8 cellular contexts compared by ENCODE assay signal in the genomic region with DNA sequence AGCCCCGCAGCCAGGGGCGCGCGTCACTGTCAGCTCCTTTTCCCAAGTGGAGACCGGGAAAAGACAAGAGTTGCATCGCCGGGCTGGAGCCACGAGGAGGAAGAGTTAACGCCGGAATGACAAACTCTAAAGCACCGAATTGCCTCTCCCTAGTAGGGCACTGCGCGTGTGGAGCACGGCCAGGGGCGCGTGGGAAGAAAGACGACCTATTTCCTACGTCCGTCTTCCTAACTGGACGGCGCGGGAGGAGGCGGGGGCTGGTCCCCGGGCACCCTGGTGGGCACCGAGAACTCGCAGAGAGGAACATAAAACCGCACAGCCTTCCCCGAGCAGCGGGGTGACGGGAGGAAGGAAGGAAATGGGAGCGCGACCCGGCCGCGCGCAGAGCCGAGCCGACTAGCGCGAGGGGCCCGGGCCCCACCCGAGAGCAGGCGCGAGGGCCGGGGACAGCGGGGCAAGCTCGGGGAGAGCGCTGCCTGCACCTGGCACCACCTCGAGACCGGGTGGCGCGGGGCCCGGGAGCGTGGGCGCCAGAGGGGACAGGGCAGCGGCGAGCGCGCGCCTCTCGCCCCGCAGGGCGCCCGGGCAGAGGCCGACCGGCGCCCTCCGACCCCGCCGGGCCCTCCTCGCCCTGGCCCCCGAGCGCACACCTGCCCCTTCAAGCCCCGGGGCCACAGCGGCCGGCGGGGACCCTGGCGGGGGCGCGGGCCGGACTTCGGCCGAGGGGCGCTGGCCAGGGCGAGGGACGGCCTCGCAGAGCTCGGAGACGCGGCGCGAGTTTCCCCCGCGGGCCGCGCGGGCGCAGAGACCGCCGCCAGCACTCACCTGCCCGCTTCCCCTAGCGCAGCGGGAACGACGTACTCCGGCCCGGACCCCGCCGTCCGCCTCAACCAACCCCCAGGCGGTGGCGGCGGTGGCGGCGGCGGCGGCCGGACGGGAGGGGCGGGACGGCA. TPM values are rescaled to one million over a fixed set of nuclear protein-coding genes. Genes with fewer than 3 reads are reported as not detected.
DNase-seq lines count a peak whose midpoint lies in the region; ATAC-seq and TF ChIP-seq lines count a peak whose summit lies in the region.

No MANE protein-coding gene starts in this region.

- peak overlapping the region; percentile 95 to 98 for H3K27ac ChIP-seq in coronary artery

- DNase-seq in G401 (ENCODE audit: low spot score) (peak; percentile 31), LNCaP clone FGC (ENCODE audit: low read depth) (no peak), coronary artery (ENCODE audit: low spot score) (peak; percentile 81), left kidney (ENCODE audit: low read depth, low spot score) (peak; percentile 78), NCI-H187 treated with DMSO at 0.1 percent for 48 hours (lab: John Stamatoyannopoulos, UW) (no peak)
- DNase-seq in activated CD4-positive, alpha-beta T cell treated with anti-CD3 and anti-CD28 coated beads for 24 hours (ENCODE audit: low read depth in 2 of 2): peak; percentile 9 to 19
- peak; percentile 36 for DNase-seq in stimulated activated CD4-positive, alpha-beta T cell treated with anti-CD3 and anti-CD28 coated beads, Interleukin-1b, Interleukin-23, amount 100 ng/mL, for 48 hours

- peak; percentile 8 for ATAC-seq in GM21717 (IDR thresholded peaks at IDR 0.05; ENCODE audit: unreplicated experiment)

- H3K4me3 ChIP-seq in LNCaP clone FGC (ENCODE audit: low read depth, low read length) (peak overlapping the region; percentile 76), coronary artery (peak overlapping the region; percentile 98)

- TF ChIP-seq CTCF in LNCaP clone FGC (IDR thresholded peaks at IDR 0.05; ENCODE audit: control insufficient read depth, extremely low read depth, insufficient read depth): no peak
- no peak for TF ChIP-seq CTCF in coronary artery (IDR thresholded peaks at IDR 0.05)

- in situ Hi-C loops in G401 (cut with HindIII; ENCODE audit: low sequenced_read_pairs): no loop called here

RNA-seq across cellular contexts. Expression of a gene that starts 0.5 kb away (rescaled TPM):
- 43.7 and 54.9 TPM in 2 replicates for total RNA-seq in G401 (2014; rRNA removed; shearing (Covaris generic))

RNA-seq across cellular contexts. Expression of a gene that starts 1.0 kb away (rescaled TPM):
- 5.9 and 16.7 TPM in 2 replicates for total RNA-seq in G401 (2014; rRNA removed; shearing (Covaris generic))

Comparison
In these comparisons a context has a peak if more than half of its experiments do, and no peak if none do; other contexts are left out.
1. DNase-seq: peak in G401 (single experiment), activated CD4-positive, alpha-beta T cell treated with anti-CD3 and anti-CD28 coated beads for 24 hours (2 of 2), coronary artery (single experiment), left kidney (single experiment) and stimulated activated CD4-positive, alpha-beta T cell treated with anti-CD3 and anti-CD28 coated beads, Interleukin-1b, Interleukin-23, amount 100 ng/mL, for 48 hours (single experiment); none in LNCaP clone FGC (single experiment) and NCI-H187 treated with DMSO at 0.1 percent for 48 hours (single experiment).